Comparison of ENCODE assay signal across 8 cellular contexts in genomic region chr2:86439879-86440630, GRCh38. TPM values are rescaled to one million over a fixed set of nuclear protein-coding genes. Genes with fewer than 3 reads are reported as not detected.
A peak's percentile ranks its signal among the peaks of the same experiment; 100 is the strongest.
DNase-seq lines count a peak whose midpoint lies in the region; ATAC-seq and TF ChIP-seq lines count a peak whose summit lies in the region.

No MANE protein-coding gene starts in this region.

- H3K36me3 ChIP-seq in BLaER1: peaks cover 17% of the 10 kb centered on the region
- H3K36me3 ChIP-seq in MG63: peaks cover 18% of the 10 kb centered on the region

- peaks cover 29% of the 10 kb centered on the region for H4K20me1 ChIP-seq in BLaER1

- CTCF ChIA-PET in HEK293T (lab: Yijun Ruan, JAX): interaction anchor here (0.6 kb wide), 1 partner anchor 68 kb away, joined by 4 read pairs; no protein-coding TSS in a partner anchor

- H3K4me3 ChIP-seq in BLaER1: peak overlapping the region; percentile 84
- peak overlapping the region; percentile 69 for H3K4me3 ChIP-seq in MG63

- no peaks in the 10 kb centered on the region for H3K27me3 ChIP-seq in BLaER1
- H3K27me3 ChIP-seq in MG63: no peaks in the 10 kb centered on the region

- H3K27ac ChIP-seq in BLaER1: peak overlapping the region; percentile 98

- peak overlapping the region; percentile 63; the same call in 1 of the 2 replicates for H3K4me2 ChIP-seq in BLaER1

- peak overlapping the region; percentile 96 for H3K27ac Mint-ChIP-seq in central memory CD8-positive, alpha-beta T cell (ENCODE audit: low read depth)
- peak overlapping the region; percentile 100 for H3K27ac Mint-ChIP-seq in nephron progenitor cell

- H3K9me3 Mint-ChIP-seq in central memory CD8-positive, alpha-beta T cell: peaks cover 8% of the 10 kb centered on the region
- H3K9me3 Mint-ChIP-seq in nephron progenitor cell: peaks cover 47% of the 10 kb centered on the region

- peak overlapping the region; percentile 89 for H3K4me3 Mint-ChIP-seq in central memory CD8-positive, alpha-beta T cell
- peak overlapping the region; percentile 89 for H3K4me3 Mint-ChIP-seq in nephron progenitor cell

- no peak for DNase-seq in MG63
- DNase-seq in central memory CD8-positive, alpha-beta T cell (ENCODE audit: low spot score in 2 of 2): no peak
- no peak for DNase-seq in nephron progenitor cell
- no peak for DNase-seq in NCI-H1048 (lab: John Stamatoyannopoulos, UW)
- DNase-seq in HEK293T (ENCODE audit: extremely low spot score): no peak

- peaks cover 44% of the 10 kb centered on the region for H3K4me1 Mint-ChIP-seq in central memory CD8-positive, alpha-beta T cell
- peaks cover 30% of the 10 kb centered on the region for H3K4me1 Mint-ChIP-seq in nephron progenitor cell

- peaks cover 37% of the 10 kb centered on the region for H3K36me3 Mint-ChIP-seq in central memory CD8-positive, alpha-beta T cell (ENCODE audit: insufficient read depth)
- H3K36me3 Mint-ChIP-seq in nephron progenitor cell (ENCODE audit: low read depth): peaks cover 64% of the 10 kb centered on the region

- peaks cover 10% of the 10 kb centered on the region for H3K27me3 Mint-ChIP-seq in central memory CD8-positive, alpha-beta T cell
- peaks cover 22% of the 10 kb centered on the region for H3K27me3 Mint-ChIP-seq in nephron progenitor cell (ENCODE audit: low read depth, poor library complexity)

- no peak for TF ChIP-seq CTCF in nephron progenitor cell (IDR thresholded peaks at IDR 0.05)

- H3K4me1 ChIP-seq in BLaER1: peaks cover 17% of the 10 kb centered on the region

- H3K9ac ChIP-seq in BLaER1: no peak overlapping the region

- H3K9me3 ChIP-seq in BLaER1: peaks cover 32% of the 10 kb centered on the region
- H3K9me3 ChIP-seq in MG63: peaks cover 21% of the 10 kb centered on the region

- POLR2A ChIA-PET in HEK293T (lab: Yijun Ruan, JAX): interaction anchor here (1.0 to 1.8 kb wide), 4 partner anchors 26 to 241 kb away, joined by 3 to 5 read pairs (median 4); partner anchors contain the start of gene MRPL35

- no peak for ATAC-seq in central memory CD8-positive, alpha-beta T cell (replicated peaks; ENCODE audit: extremely low read depth, poor library complexity, severe bottlenecking)
- no peak for ATAC-seq in GM19452 (IDR thresholded peaks at IDR 0.05; ENCODE audit: unreplicated experiment)
- ATAC-seq in HG02973 (IDR thresholded peaks at IDR 0.05; ENCODE audit: unreplicated experiment): no peak

TF ChIP-seq in HEK293T, 16 proteins besides CTCF, POLR2A, EP300 and RAD21:
- no peak for TF ChIP-seq FOXM1 (IDR thresholded peaks at IDR 0.05; ENCODE audit: borderline replicate concordance)
- no peak for TF ChIP-seq ELF4 (IDR thresholded peaks at IDR 0.05)
- TF ChIP-seq HDGF (IDR thresholded peaks at IDR 0.05; ENCODE audit: borderline replicate concordance): no peak
- TF ChIP-seq ZNF384 (IDR thresholded peaks at IDR 0.05): no peak
- no peak for TF ChIP-seq LEF1 (IDR thresholded peaks at IDR 0.05; ENCODE audit: borderline replicate concordance)
- TF ChIP-seq PKNOX1 (IDR thresholded peaks at IDR 0.05): no peak
- no peak for TF ChIP-seq CTBP1 (IDR thresholded peaks at IDR 0.05; ENCODE audit: borderline replicate concordance)
- TF ChIP-seq NFRKB (IDR thresholded peaks at IDR 0.05): no peak
- no peak for TF ChIP-seq BHLHE40 (IDR thresholded peaks at IDR 0.05; ENCODE audit: borderline replicate concordance)
- TF ChIP-seq TARDBP (IDR thresholded peaks at IDR 0.05): no peak
- TF ChIP-seq SUZ12 (IDR thresholded peaks at IDR 0.05): no peak
- no peak for TF ChIP-seq FOXA1 (IDR thresholded peaks at IDR 0.05)
- TF ChIP-seq FOXK2 (IDR thresholded peaks at IDR 0.05): no peak
- TF ChIP-seq L3MBTL2 (conservative IDR thresholded peaks at IDR 0.05): no peak
- TF ChIP-seq SP1 (IDR thresholded peaks at IDR 0.05): no peak

RNA-seq across cellular contexts. Expression of gene KDM3A, which starts 1.1 kb away (rescaled TPM):
- total RNA-seq in MG63 (2014; rRNA removed; shearing (Covaris generic); ENCODE audit: low replicate concordance): 12.5 and 27.9 TPM in 2 replicates
